In the genomic region with DNA sequence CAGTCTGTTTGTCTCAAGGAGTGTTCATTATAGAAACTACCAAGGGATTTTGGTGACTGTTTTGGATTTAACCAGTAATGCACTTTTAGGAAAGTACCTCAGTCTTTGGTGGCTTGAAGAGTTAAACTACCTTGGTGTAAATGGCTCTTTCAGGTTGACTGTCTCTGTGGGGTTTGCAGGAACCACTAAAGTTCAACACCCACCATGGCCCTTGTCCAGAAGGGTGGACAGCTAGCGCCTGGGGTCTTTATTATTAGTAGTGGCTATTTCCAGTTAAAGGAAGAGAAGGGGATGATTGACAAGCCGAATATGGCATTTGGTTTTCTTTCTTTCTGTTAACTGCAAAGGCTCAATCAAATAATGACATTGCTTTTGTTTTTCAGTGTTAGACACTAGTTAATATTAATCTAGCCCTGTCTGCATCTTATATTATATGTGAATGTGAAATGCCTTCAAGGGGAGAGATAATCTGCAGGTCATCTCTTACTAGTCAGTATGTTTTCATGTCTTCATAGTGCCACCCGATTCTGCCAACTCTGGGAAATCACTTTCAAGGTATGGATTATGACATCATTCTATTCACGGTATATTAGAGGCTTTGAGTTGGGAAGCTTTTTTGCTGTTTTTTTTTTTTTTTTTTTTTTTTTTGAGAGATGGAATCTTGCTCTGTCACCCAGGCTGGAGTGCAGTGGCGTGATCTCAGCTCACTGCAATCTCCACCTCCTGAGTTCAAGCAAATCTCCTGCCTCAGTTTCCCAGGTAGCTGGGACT, we compare ENCODE assay signal across 8 cellular contexts. TPM values are rescaled to one million over a fixed set of nuclear protein-coding genes. Genes with fewer than 3 reads are reported as not detected.
DNase-seq lines count a peak whose midpoint lies in the region; ATAC-seq and TF ChIP-seq lines count a peak whose summit lies in the region.
"Had no signal": no experiment of that assay in that cellular context is flagged by ENCODE, and none has a peak within 500 bp of the region (broad histone marks: within the 10 kb centered on the region; RNA-seq: fewer than 3 reads in every experiment).

No MANE protein-coding gene starts in this region.

- H3K9me2 ChIP-seq in SU-DHL-6 (replicated peaks; ENCODE audit: insufficient read depth, low read length) = no peaks in the 10 kb centered on the region

- H3F3A ChIP-seq in SU-DHL-6 (ENCODE audit: insufficient read depth) = peaks cover 42% of the 10 kb centered on the region

- H3K27ac ChIP-seq in SU-DHL-6 (ENCODE audit: low read depth, low read length) = peak overlapping the region; percentile 92

- peaks cover 16% of the 10 kb centered on the region for H3K36me3 Mint-ChIP-seq in nephron (ENCODE audit: low read depth)

- no peak for TF ChIP-seq CTCF in GM10266 (IDR thresholded peaks at IDR 0.05; ENCODE audit: control insufficient read depth, insufficient read depth, low read depth, missing control alignments)
- no peak for TF ChIP-seq CTCF in SU-DHL-6 (IDR thresholded peaks at IDR 0.05; ENCODE audit: insufficient read depth, low read length, poor library complexity, severe bottlenecking)
- no peak for TF ChIP-seq CTCF in nephron (IDR thresholded peaks at IDR 0.05; ENCODE audit: unreplicated experiment in 3 of 3)

- no peak overlapping the region for H3K4me3 ChIP-seq in SU-DHL-6 (ENCODE audit: insufficient read depth, low read length, poor library complexity, severe bottlenecking)

- H3K9me3 Mint-ChIP-seq in nephron = peaks cover 3% of the 10 kb centered on the region
- H3K9me3 Mint-ChIP-seq: activated CD4-positive, alpha-beta T cell treated with anti-CD3 and anti-CD28 coated beads, Interleukin-2, amount 10 ng/mL, durations not matched to agents 7 days and 5 days had no signal

- H3K27ac Mint-ChIP-seq in nephron = peak overlapping the region; percentile 72 to 81 (median 77)
- H3K27ac Mint-ChIP-seq: activated CD4-positive, alpha-beta T cell treated with anti-CD3 and anti-CD28 coated beads, Interleukin-2, amount 10 ng/mL, durations not matched to agents 7 days and 5 days had no signal

- no peaks in the 10 kb centered on the region for H3K9me3 ChIP-seq in SU-DHL-6 (ENCODE audit: insufficient read depth, low read length)

- peaks cover 4% of the 10 kb centered on the region; the same call in 1 of the 2 replicates for H4K20me1 ChIP-seq in SU-DHL-6 (ENCODE audit: low read depth, low read length)

- H3K4me3 Mint-ChIP-seq in nephron = peak overlapping the region in 1 of 3 experiments; percentile 14
- H3K4me3 Mint-ChIP-seq: activated CD4-positive, alpha-beta T cell treated with anti-CD3 and anti-CD28 coated beads, Interleukin-2, amount 10 ng/mL, durations not matched to agents 7 days and 5 days had no signal

- H3K4me1 Mint-ChIP-seq in nephron = peaks cover 74% of the 10 kb centered on the region

- no peaks in the 10 kb centered on the region for H3K27me3 ChIP-seq in SU-DHL-6 (ENCODE audit: low read length)

- H3K27me3 Mint-ChIP-seq in nephron (ENCODE audit: low read depth) = no peaks in the 10 kb centered on the region
- H3K27me3 Mint-ChIP-seq: activated CD4-positive, alpha-beta T cell treated with anti-CD3 and anti-CD28 coated beads, Interleukin-2, amount 10 ng/mL, durations not matched to agents 7 days and 5 days had no signal

- peaks cover 81% of the 10 kb centered on the region for H3K79me2 ChIP-seq in SU-DHL-6 (ENCODE audit: insufficient read depth, low read length)

- peak overlapping the region; percentile 37; the same call in 1 of the 2 replicates for H3K9ac ChIP-seq in SU-DHL-6 (ENCODE audit: low read length)

- ATAC-seq in GM21515 (IDR thresholded peaks at IDR 0.05; ENCODE audit: unreplicated experiment) (peak; percentile 38), GM21447 (IDR thresholded peaks at IDR 0.05; ENCODE audit: unreplicated experiment) (no peak)

- H3K4me2 ChIP-seq in SU-DHL-6 (ENCODE audit: low read depth, low read length, poor library complexity, severe bottlenecking) = peak overlapping the region; percentile 78

- H2AFZ ChIP-seq in SU-DHL-6 (ENCODE audit: low read depth, low read length, severe bottlenecking) = no peak overlapping the region

- no peaks in the 10 kb centered on the region for H3K36me3 ChIP-seq in SU-DHL-6 (ENCODE audit: low read length)

- DNase-seq in GM10266 (ENCODE audit: extremely low spot score) (peak; percentile 30), A172 (ENCODE audit: low spot score) (no peak), DMS 273 treated with DMSO at 0.1 percent for 48 hours (lab: John Stamatoyannopoulos, UW) (no peak)
- DNase-seq: activated CD4-positive, alpha-beta T cell treated with anti-CD3 and anti-CD28 coated beads, Interleukin-2, amount 10 ng/mL, durations not matched to agents 7 days and 5 days had no signal

RNA-seq across cellular contexts. Expression of a gene that starts 56.4 kb away (rescaled TPM):
- total RNA-seq in A172 (2014; rRNA removed; shearing (Covaris generic)) = 59.2 and 61.8 TPM in 2 replicates
